1 cellular context compared by ENCODE assay signal in genomic region chr2:191637182-191638078, GRCh38.
TF ChIP-seq lines count a peak whose summit lies in the region.

No MANE protein-coding gene starts in this region.

TF ChIP-seq in K562, 482 proteins besides CTCF, POLR2A, EP300 and RAD21 (continued from another document):
- TF ChIP-seq ZNF717 (CRISPR knock-in tag; IDR thresholded peaks at IDR 0.05) (no peak), HOMEZ (CRISPR knock-in tag; IDR thresholded peaks at IDR 0.05) (no peak), IRF1 (CRISPR knock-in tag; IDR thresholded peaks at IDR 0.05; ENCODE audit: borderline replicate concordance) (no peak), PML (IDR thresholded peaks at IDR 0.05; ENCODE audit: low read length) (peak; percentile 19; the same call in 1 of the 2 replicates), SMARCE1 (IDR thresholded peaks at IDR 0.05) (peak; percentile 93), RCOR1 (IDR thresholded peaks at IDR 0.05; ENCODE audit: borderline replicate concordance in 1 of 2, low read depth in 2 of 2, low read length in 2 of 2) (peak in 1 of 2 experiments; percentile 36; a peak in 1 of 4 replicates), ZNF589 (CRISPR knock-in tag; IDR thresholded peaks at IDR 0.05; ENCODE audit: low read depth) (peak; percentile 20; the same call in 1 of the 2 replicates), EP400 (IDR thresholded peaks at IDR 0.05) (peak; percentile 67), FOXK2 (conservative IDR thresholded peaks at IDR 0.05 in 1 of 2, IDR thresholded peaks at IDR 0.05 in 1 of 2; ENCODE audit: low read depth in 2 of 2) (peak; percentile 67 to 79), NCOA1 (IDR thresholded peaks at IDR 0.05; ENCODE audit: low read depth) (peak; percentile 78), ZNF431 (CRISPR knock-in tag; IDR thresholded peaks at IDR 0.05) (no peak), HES1 (IDR thresholded peaks at IDR 0.05; ENCODE audit: low read depth) (0 out of 2 replicates have a peak, but pooled peaks have one; percentile 34), NBN (IDR thresholded peaks at IDR 0.05; ENCODE audit: low read depth) (no peak), SNRNP70 (optimal IDR thresholded peaks at IDR 0.05; ENCODE audit: low read depth, low read length) (no peak), KLF6 (CRISPR knock-in tag; IDR thresholded peaks at IDR 0.05; ENCODE audit: borderline replicate concordance) (no peak; the same call in 1 of the 2 replicates), U2AF1 (optimal IDR thresholded peaks at IDR 0.05; ENCODE audit: low read depth, low read length) (no peak), PRMT5 (CRISPR knock-in tag; IDR thresholded peaks at IDR 0.05) (no peak), TSHZ1 (CRISPR knock-in tag; IDR thresholded peaks at IDR 0.05) (0 out of 2 replicates have a peak, but pooled peaks have one; percentile 19), ZNF311 (CRISPR knock-in tag; IDR thresholded peaks at IDR 0.05) (peak; percentile 33; the same call in 1 of the 2 replicates), EHMT2 (IDR thresholded peaks at IDR 0.05) (peak; percentile 27; the same call in 1 of the 2 replicates), TCF3 (CRISPR knock-in tag; IDR thresholded peaks at IDR 0.05) (peak; percentile 75), ZNF324 (CRISPR knock-in tag; IDR thresholded peaks at IDR 0.05) (no peak), NCOR1 (IDR thresholded peaks at IDR 0.05) (peak; percentile 73), ETV5 (CRISPR knock-in tag; IDR thresholded peaks at IDR 0.05; ENCODE audit: low read depth) (peak; percentile 47; the same call in 1 of the 2 replicates), HNRNPH1 (optimal IDR thresholded peaks at IDR 0.05; ENCODE audit: low read depth, low read length) (no peak), SMARCB1 (IDR thresholded peaks at IDR 0.05; ENCODE audit: insufficient read length, low read depth) (no peak), PHTF2 (CRISPR knock-in tag; IDR thresholded peaks at IDR 0.05) (no peak), POLR2H (tag; IDR thresholded peaks at IDR 0.05; ENCODE audit: low read depth) (no peak), DNMT1 (IDR thresholded peaks at IDR 0.05) (no peak)
- TF ChIP-seq, protein P1, sequence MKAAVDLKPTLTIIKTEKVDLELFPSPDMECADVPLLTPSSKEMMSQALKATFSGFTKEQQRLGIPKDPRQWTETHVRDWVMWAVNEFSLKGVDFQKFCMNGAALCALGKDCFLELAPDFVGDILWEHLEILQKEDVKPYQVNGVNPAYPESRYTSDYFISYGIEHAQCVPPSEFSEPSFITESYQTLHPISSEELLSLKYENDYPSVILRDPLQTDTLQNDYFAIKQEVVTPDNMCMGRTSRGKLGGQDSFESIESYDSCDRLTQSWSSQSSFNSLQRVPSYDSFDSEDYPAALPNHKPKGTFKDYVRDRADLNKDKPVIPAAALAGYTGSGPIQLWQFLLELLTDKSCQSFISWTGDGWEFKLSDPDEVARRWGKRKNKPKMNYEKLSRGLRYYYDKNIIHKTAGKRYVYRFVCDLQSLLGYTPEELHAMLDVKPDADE (conservative IDR thresholded peaks at IDR 0.05; ENCODE audit: control insufficient read depth, low read depth, low read length): no peak
- TF ChIP-seq, protein P2, sequence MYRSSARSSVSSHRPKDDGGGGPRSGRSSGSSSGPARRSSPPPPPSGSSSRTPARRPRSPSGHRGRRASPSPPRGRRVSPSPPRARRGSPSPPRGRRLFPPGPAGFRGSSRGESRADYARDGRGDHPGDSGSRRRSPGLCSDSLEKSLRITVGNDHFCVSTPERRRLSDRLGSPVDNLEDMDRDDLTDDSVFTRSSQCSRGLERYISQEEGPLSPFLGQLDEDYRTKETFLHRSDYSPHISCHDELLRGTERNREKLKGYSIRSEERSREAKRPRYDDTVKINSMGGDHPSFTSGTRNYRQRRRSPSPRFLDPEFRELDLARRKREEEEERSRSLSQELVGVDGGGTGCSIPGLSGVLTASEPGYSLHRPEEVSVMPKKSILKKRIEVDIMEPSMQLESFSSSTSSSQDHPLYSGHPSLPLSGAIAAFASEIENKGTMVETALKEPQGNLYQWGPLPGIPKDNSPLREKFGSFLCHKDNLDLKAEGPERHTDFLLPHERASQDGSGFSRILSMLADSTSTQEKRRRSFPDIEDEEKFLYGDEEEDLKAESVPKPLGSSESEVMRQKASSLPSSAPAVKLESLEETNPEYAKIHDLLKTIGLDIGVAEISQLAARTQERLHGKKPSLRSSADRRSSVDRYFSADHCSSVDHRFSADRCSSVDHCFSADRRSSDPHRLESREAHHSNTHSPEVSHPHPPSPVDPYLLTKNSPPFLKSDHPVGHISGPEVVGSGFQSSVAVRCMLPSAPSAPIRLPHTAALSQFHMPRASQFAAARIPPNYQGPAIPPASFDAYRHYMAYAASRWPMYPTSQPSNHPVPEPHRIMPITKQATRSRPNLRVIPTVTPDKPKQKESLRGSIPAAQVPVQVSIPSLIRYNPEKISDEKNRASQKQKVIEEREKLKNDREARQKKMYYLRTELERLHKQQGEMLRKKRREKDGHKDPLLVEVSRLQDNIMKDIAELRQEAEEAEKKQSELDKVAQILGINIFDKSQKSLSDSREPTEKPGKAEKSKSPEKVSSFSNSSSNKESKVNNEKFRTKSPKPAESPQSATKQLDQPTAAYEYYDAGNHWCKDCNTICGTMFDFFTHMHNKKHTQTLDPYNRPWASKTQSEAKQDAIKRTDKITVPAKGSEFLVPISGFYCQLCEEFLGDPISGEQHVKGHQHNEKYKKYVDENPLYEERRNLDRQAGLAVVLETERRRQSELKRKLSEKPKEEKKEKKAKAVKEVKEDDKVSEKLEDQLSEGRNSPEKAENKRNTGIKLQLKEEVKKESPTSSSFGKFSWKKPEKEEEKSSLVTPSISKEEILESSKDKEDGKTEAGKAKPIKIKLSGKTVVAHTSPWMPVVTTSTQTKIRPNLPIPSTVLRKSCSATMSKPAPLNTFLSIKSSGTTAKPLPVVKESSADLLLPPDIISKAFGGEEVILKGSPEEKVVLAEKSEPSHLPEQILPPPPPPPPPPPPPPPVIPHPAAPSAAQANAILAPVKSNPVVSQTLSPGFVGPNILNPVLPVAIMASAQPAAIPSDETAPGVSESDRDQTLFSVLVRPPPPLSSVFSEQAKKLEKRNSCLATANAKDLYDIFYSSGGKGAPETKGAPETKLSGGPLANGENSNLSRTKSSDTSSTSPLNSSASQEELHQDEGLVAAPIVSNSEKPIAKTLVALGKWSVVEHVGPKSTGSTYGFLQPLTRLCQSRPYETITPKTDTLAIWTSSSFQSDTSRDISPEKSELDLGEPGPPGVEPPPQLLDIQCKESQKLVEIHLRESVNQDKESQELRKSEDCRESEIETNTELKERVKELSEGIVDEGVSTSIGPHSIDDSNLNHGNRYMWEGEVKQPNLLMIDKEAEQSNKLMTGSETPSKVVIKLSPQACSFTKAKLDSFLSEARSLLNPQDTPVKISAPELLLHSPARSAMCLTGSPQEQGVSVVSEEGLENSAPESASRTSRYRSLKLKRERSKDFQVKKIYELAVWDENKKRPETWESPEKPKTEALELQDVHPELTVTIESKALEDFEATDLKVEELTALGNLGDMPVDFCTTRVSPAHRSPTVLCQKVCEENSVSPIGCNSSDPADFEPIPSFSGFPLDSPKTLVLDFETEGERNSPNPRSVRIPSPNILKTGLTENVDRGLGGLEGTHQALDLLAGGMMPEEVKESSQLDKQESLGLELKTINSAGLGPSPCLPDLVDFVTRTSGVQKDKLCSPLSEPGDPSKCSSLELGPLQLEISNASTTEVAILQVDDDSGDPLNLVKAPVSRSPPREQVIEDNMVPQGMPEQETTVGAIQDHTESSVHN (IDR thresholded peaks at IDR 0.05; ENCODE audit: borderline replicate concordance in 1 of 2, low read depth in 1 of 2): peak in 1 of 2 experiments; percentile 85; a peak in 2 of 4 replicates
- TF ChIP-seq, protein P3, sequence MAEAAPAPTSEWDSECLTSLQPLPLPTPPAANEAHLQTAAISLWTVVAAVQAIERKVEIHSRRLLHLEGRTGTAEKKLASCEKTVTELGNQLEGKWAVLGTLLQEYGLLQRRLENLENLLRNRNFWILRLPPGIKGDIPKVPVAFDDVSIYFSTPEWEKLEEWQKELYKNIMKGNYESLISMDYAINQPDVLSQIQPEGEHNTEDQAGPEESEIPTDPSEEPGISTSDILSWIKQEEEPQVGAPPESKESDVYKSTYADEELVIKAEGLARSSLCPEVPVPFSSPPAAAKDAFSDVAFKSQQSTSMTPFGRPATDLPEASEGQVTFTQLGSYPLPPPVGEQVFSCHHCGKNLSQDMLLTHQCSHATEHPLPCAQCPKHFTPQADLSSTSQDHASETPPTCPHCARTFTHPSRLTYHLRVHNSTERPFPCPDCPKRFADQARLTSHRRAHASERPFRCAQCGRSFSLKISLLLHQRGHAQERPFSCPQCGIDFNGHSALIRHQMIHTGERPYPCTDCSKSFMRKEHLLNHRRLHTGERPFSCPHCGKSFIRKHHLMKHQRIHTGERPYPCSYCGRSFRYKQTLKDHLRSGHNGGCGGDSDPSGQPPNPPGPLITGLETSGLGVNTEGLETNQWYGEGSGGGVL (CRISPR knock-in tag; IDR thresholded peaks at IDR 0.05): no peak
- TF ChIP-seq, protein P4, sequence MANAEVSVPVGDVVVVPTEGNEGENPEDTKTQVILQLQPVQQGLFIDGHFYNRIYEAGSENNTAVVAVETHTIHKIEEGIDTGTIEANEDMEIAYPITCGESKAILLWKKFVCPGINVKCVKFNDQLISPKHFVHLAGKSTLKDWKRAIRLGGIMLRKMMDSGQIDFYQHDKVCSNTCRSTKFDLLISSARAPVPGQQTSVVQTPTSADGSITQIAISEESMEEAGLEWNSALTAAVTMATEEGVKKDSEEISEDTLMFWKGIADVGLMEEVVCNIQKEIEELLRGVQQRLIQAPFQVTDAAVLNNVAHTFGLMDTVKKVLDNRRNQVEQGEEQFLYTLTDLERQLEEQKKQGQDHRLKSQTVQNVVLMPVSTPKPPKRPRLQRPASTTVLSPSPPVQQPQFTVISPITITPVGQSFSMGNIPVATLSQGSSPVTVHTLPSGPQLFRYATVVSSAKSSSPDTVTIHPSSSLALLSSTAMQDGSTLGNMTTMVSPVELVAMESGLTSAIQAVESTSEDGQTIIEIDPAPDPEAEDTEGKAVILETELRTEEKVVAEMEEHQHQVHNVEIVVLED (CRISPR knock-in tag; IDR thresholded peaks at IDR 0.05): no peak
- TF ChIP-seq, protein P5, sequence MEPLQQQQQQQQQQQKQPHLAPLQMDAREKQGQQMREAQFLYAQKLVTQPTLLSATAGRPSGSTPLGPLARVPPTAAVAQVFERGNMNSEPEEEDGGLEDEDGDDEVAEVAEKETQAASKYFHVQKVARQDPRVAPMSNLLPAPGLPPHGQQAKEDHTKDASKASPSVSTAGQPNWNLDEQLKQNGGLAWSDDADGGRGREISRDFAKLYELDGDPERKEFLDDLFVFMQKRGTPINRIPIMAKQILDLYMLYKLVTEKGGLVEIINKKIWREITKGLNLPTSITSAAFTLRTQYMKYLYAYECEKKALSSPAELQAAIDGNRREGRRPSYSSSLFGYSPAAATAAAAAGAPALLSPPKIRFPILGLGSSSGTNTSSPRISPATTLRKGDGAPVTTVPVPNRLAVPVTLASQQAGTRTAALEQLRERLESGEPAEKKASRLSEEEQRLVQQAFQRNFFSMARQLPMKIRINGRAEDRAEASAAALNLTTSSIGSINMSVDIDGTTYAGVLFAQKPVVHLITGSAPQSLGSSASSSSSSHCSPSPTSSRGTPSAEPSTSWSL (CRISPR knock-in tag; IDR thresholded peaks at IDR 0.05; ENCODE audit: borderline replicate concordance): no peak
- TF ChIP-seq, protein P6, sequence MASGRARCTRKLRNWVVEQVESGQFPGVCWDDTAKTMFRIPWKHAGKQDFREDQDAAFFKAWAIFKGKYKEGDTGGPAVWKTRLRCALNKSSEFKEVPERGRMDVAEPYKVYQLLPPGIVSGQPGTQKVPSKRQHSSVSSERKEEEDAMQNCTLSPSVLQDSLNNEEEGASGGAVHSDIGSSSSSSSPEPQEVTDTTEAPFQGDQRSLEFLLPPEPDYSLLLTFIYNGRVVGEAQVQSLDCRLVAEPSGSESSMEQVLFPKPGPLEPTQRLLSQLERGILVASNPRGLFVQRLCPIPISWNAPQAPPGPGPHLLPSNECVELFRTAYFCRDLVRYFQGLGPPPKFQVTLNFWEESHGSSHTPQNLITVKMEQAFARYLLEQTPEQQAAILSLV (tag; IDR thresholded peaks at IDR 0.05): no peak
